In genomic region chr3:52233968-52234367, GRCh38 we compare ENCODE assay signal across 1 cellular context.
TF ChIP-seq lines count a peak whose summit lies in the region.

No MANE protein-coding gene starts in this region.

TF ChIP-seq in SK-N-SH, 30 proteins besides CTCF, POLR2A, EP300 and RAD21 (continued from another document):
- TF ChIP-seq, protein P1, sequence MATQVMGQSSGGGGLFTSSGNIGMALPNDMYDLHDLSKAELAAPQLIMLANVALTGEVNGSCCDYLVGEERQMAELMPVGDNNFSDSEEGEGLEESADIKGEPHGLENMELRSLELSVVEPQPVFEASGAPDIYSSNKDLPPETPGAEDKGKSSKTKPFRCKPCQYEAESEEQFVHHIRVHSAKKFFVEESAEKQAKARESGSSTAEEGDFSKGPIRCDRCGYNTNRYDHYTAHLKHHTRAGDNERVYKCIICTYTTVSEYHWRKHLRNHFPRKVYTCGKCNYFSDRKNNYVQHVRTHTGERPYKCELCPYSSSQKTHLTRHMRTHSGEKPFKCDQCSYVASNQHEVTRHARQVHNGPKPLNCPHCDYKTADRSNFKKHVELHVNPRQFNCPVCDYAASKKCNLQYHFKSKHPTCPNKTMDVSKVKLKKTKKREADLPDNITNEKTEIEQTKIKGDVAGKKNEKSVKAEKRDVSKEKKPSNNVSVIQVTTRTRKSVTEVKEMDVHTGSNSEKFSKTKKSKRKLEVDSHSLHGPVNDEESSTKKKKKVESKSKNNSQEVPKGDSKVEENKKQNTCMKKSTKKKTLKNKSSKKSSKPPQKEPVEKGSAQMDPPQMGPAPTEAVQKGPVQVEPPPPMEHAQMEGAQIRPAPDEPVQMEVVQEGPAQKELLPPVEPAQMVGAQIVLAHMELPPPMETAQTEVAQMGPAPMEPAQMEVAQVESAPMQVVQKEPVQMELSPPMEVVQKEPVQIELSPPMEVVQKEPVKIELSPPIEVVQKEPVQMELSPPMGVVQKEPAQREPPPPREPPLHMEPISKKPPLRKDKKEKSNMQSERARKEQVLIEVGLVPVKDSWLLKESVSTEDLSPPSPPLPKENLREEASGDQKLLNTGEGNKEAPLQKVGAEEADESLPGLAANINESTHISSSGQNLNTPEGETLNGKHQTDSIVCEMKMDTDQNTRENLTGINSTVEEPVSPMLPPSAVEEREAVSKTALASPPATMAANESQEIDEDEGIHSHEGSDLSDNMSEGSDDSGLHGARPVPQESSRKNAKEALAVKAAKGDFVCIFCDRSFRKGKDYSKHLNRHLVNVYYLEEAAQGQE (IDR thresholded peaks at IDR 0.05; ENCODE audit: low read depth, low read length) = no peak
- TF ChIP-seq, protein P2, sequence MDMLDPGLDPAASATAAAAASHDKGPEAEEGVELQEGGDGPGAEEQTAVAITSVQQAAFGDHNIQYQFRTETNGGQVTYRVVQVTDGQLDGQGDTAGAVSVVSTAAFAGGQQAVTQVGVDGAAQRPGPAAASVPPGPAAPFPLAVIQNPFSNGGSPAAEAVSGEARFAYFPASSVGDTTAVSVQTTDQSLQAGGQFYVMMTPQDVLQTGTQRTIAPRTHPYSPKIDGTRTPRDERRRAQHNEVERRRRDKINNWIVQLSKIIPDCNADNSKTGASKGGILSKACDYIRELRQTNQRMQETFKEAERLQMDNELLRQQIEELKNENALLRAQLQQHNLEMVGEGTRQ (IDR thresholded peaks at IDR 0.05; ENCODE audit: borderline replicate concordance, low read depth, low read length) = no peak
- no peak for TF ChIP-seq RFX5 (IDR thresholded peaks at IDR 0.05; ENCODE audit: low read length)
- TF ChIP-seq POLR2AphosphoS5 (IDR thresholded peaks at IDR 0.05; ENCODE audit: low read depth, low read length) = no peak
- no peak for TF ChIP-seq FOXM1 (IDR thresholded peaks at IDR 0.05; ENCODE audit: low read depth)
